In the genomic region with DNA sequence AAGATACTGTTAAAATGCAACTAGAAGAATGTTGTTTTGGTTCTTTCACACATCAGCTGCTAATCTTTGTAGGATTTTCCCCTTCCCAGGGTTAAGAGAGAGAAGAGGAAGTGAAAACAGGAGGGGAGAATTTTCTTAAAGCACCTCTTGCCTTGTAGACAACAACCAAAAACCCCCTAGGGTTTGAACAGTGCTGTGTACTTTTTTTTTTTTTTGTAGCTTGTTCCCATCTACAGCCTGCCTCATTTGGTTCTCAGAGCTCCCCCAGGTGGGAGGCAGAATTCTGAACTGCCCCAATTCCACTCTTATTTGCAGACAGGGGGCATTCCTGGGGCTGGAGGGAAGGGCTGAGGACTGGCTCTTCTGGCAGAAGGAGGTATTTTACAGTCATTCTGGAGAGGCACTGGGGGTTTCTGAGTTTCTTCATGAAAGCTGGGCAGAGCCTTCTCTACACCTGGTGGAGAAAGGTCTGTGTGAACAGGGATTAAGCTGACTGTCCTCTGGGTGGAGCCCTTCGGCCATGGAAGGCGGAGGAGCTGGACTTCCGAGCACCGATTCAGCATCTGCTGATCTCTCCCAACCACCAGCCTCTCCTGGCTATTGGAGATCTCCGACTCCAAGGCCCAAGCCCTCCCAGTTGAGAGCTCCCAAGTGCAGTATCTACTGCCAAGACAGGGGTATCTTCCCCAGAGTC, we compare ENCODE assay signal across 8 cellular contexts. TPM values are rescaled to one million over a fixed set of nuclear protein-coding genes. Genes with fewer than 3 reads are reported as not detected.
DNase-seq lines count a peak whose midpoint lies in the region; ATAC-seq, FAIRE-seq and TF ChIP-seq lines count a peak whose summit lies in the region.

No MANE protein-coding gene starts in this region.

- intact Hi-C loops in K562 (cut with micrococcal nuclease): loop anchor here (1.0 to 10.0 kb wide), 3 partner anchors 176 to 1047 kb away; no protein-coding TSS in a partner anchor
- intact Hi-C loops in kidney (cut with DNase I): loop anchor here (10.0 kb wide), 1 partner anchor 169 kb away; a partner anchor contains a TSS
- intact Hi-C loops in upper lobe of right lung (cut with DNase I): no loop called here

- H3K4me2 ChIP-seq in DND-41 (ENCODE audit: insufficient read depth, low read length): no peak overlapping the region
- H3K4me2 ChIP-seq in K562 (ENCODE audit: insufficient read depth, low read length): no peak overlapping the region

- no peak for TF ChIP-seq POLR2A in K562 (conservative IDR thresholded peaks at IDR 0.05)

- H3K4me3 ChIP-seq in DND-41 (ENCODE audit: low read depth in 1 of 2, low read length in 2 of 2): no peak overlapping the region
- no peak overlapping the region for H3K4me3 ChIP-seq in NT2/D1 (ENCODE audit: insufficient read length, low read depth)
- no peak overlapping the region for H3K4me3 ChIP-seq in K562
- no peak overlapping the region for H3K4me3 ChIP-seq in kidney (ENCODE audit: low read length in 2 of 2)
- H3K4me3 ChIP-seq in upper lobe of right lung: no peak overlapping the region

- DNase-seq in DND-41: no peak
- DNase-seq in GM19238 (ENCODE audit: insufficient read length, low spot score): peak; percentile 47
- DNase-seq in NT2/D1 (ENCODE audit: low read depth, low spot score): peak; percentile 30
- peak; percentile 52 to 75 (median 64) for DNase-seq in K562 (ENCODE audit: extremely low read depth in 1 of 4, low spot score in 3 of 4)
- peak; percentile 81 for DNase-seq in kidney
- no peak for DNase-seq in upper lobe of right lung
- DNase-seq in foreskin melanocyte: no peak

- no TSS peak for BruUV-seq in K562 (replicated peaks; lab: Mats Ljungman, UMichigan)

- H3K27me3 ChIP-seq in DND-41 (ENCODE audit: insufficient read depth, low read length, poor library complexity) (peaks cover 6% of the 10 kb centered on the region), NT2/D1 (ENCODE audit: insufficient read depth, insufficient read length) (no peaks in the 10 kb centered on the region), K562 (ENCODE audit: control insufficient read depth in 2 of 2, insufficient read depth in 2 of 2, low read length in 2 of 2) (peaks cover 11 to 55% of the 10 kb centered on the region in 2 experiments), upper lobe of right lung (no peaks in the 10 kb centered on the region)

- TF ChIP-seq RAD21 in K562 (CRISPR knock-in tag; conservative IDR thresholded peaks at IDR 0.05 in 1 of 2, IDR thresholded peaks at IDR 0.05 in 1 of 2): peak; percentile 56 to 82

- TF ChIP-seq CTCF in DND-41 (IDR thresholded peaks at IDR 0.05; ENCODE audit: borderline replicate concordance, extremely low read depth, low read length, poor library complexity, severe bottlenecking): peak; percentile 17
- TF ChIP-seq CTCF in K562 (IDR thresholded peaks at IDR 0.05 in 2 of 3, conservative IDR thresholded peaks at IDR 0.05 in 1 of 3; ENCODE audit: insufficient read depth in 2 of 3, low read depth in 1 of 3, low read length in 3 of 3): peak; percentile 80 to 83 (median 81)
- peak; percentile 65 for TF ChIP-seq CTCF in kidney (IDR thresholded peaks at IDR 0.05; ENCODE audit: borderline replicate concordance, extremely low read depth, insufficient read depth)
- TF ChIP-seq CTCF in upper lobe of right lung (IDR thresholded peaks at IDR 0.05): peak; percentile 35

- TF ChIP-seq EP300 in K562 (IDR thresholded peaks at IDR 0.05; ENCODE audit: low read length): no peak

- H2AFZ ChIP-seq in DND-41 (ENCODE audit: low read depth, low read length) (no peak overlapping the region), K562 (ENCODE audit: low read depth, low read length) (peak overlapping the region; percentile 23; the same call in 1 of the 2 replicates)

- no peaks in the 10 kb centered on the region for H3K9me3 ChIP-seq in DND-41 (ENCODE audit: insufficient read depth, low read length, severe bottlenecking)
- no peaks in the 10 kb centered on the region for H3K9me3 ChIP-seq in NT2/D1 (ENCODE audit: insufficient read depth, low read length)
- no peaks in the 10 kb centered on the region for H3K9me3 ChIP-seq in K562 (replicated peaks; ENCODE audit: control insufficient read depth, insufficient read depth, low read depth, low read length)
- no peaks in the 10 kb centered on the region for H3K9me3 ChIP-seq in kidney (ENCODE audit: control insufficient read depth in 1 of 2, low read length in 2 of 2)
- no peaks in the 10 kb centered on the region for H3K9me3 ChIP-seq in upper lobe of right lung

- WGBS in K562 (ENCODE audit: insufficient coverage, low coverage, missing lambda C conversion rate): 0% methylated on average over 5 of the region's 5 CpGs

- H4K20me1 ChIP-seq in DND-41 (ENCODE audit: insufficient read depth, low read length) (no peaks in the 10 kb centered on the region), K562 (replicated peaks; ENCODE audit: control insufficient read depth, insufficient read depth, low read length) (no peaks in the 10 kb centered on the region)

- H3K79me2 ChIP-seq in DND-41 (ENCODE audit: insufficient read depth, low read length): no peaks in the 10 kb centered on the region
- no peaks in the 10 kb centered on the region for H3K79me2 ChIP-seq in K562 (ENCODE audit: control insufficient read depth, insufficient read depth, low read length)

- no peak overlapping the region for H3K9ac ChIP-seq in DND-41 (ENCODE audit: low read depth, low read length)
- no peak overlapping the region for H3K9ac ChIP-seq in NT2/D1 (ENCODE audit: insufficient read length, low read depth)
- H3K9ac ChIP-seq in K562 (ENCODE audit: insufficient read depth in 1 of 2, low read depth in 2 of 2, low read length in 2 of 2): no peak overlapping the region
- H3K9ac ChIP-seq in kidney (ENCODE audit: low read length in 2 of 2): no peak overlapping the region

- H3K9me1 ChIP-seq in K562 (ENCODE audit: control insufficient read depth, insufficient read depth, low read length): no peaks in the 10 kb centered on the region

- no peak for ATAC-seq in DND-41 (ENCODE audit: insufficient read depth, low read depth)
- peak; percentile 71 for ATAC-seq in HG03097 (IDR thresholded peaks at IDR 0.05; ENCODE audit: low FRiP score, unreplicated experiment)
- ATAC-seq in K562: peak; percentile 92
- ATAC-seq in upper lobe of right lung: peak; percentile 59

- no peaks in the 10 kb centered on the region for H3K36me3 ChIP-seq in DND-41 (ENCODE audit: insufficient read depth, low read length)
- no peaks in the 10 kb centered on the region for H3K36me3 ChIP-seq in NT2/D1 (ENCODE audit: insufficient read depth, insufficient read length, low read length)
- H3K36me3 ChIP-seq in K562 (ENCODE audit: control insufficient read depth, insufficient read depth, low read length): no peaks in the 10 kb centered on the region
- H3K36me3 ChIP-seq in kidney (ENCODE audit: control insufficient read depth in 1 of 2, insufficient read depth in 2 of 2, low read length in 2 of 2): no peaks in the 10 kb centered on the region
- H3K36me3 ChIP-seq in upper lobe of right lung: no peaks in the 10 kb centered on the region

- CTCF ChIA-PET in K562 (lab: Yijun Ruan, JAX; ENCODE audit: low intra/inter-chr PET ratio): interaction anchor here (0.6 to 1.5 kb wide), 8 partner anchors 9 to 1051 kb away, joined by 3 to 7 read pairs (median 3); no protein-coding TSS in a partner anchor

- POLR2A ChIA-PET in K562 (lab: Yijun Ruan, JAX): interaction anchor here (1.2 to 3.5 kb wide), 3 partner anchors 11 to 203 kb away, joined by 4 to 19 read pairs (median 7); no protein-coding TSS in a partner anchor

- H3K27ac ChIP-seq in DND-41 (ENCODE audit: low read length) (no peak overlapping the region), K562 (ENCODE audit: extremely low read depth, low read depth, low read length) (no peak overlapping the region), kidney (ENCODE audit: low read depth in 2 of 2, low read length in 2 of 2) (peak overlapping the region in 1 of 2 donors; percentile 51), upper lobe of right lung (no peak overlapping the region)

- H3K4me1 ChIP-seq in DND-41 (ENCODE audit: insufficient read depth, low read length) (no peaks in the 10 kb centered on the region), NT2/D1 (ENCODE audit: insufficient read depth, insufficient read length) (peaks cover 6% of the 10 kb centered on the region), K562 (replicated peaks in 1 of 2; ENCODE audit: control insufficient read depth in 2 of 2, insufficient read depth in 2 of 2, low read length in 2 of 2) (no peaks in the 10 kb centered on the region), kidney (ENCODE audit: control insufficient read depth in 1 of 2, insufficient read depth in 1 of 2, low read depth in 1 of 2, low read length in 2 of 2) (peaks cover 4 to 18% of the 10 kb centered on the region in 2 donors), upper lobe of right lung (no peaks in the 10 kb centered on the region)

- in situ Hi-C loops in K562 (cut with MboI): loop anchor here (5.0 to 25.0 kb wide), 2 partner anchors 177 to 1047 kb away; no protein-coding TSS in a partner anchor

- FAIRE-seq in K562 (lab: Jason Lieb, UNC) (peak; percentile 91), kidney (lab: Jason Lieb, UNC) (no peak)

RNA-seq across cellular contexts. Expression of a gene that starts 32.2 kb away (rescaled TPM):
- total RNA-seq in K562 (2011; cell fraction: chromatin; rRNA removed; ENCODE audit: low replicate concordance): 27.6 and 117 TPM in 2 replicates
- total RNA-seq in K562 (2011; cell fraction: nucleolus; rRNA removed): 14.3 and 19.2 TPM in 2 replicates
- 46.3 and 110 TPM in 2 replicates for total RNA-seq in K562 (2011; cell fraction: nucleoplasm; rRNA removed)
- total RNA-seq in K562 (2014; rRNA removed): 104 and 106 TPM in 2 replicates
- total RNA-seq in K562 (2014; rRNA removed; fragmentation: Illumina TruSeq; extraction: Trizol): 114 and 120 TPM in 2 replicates
- total RNA-seq in K562 (2015; rRNA removed; fragmentation: Illumina TruSeq; extraction: Trizol): 117 and 126 TPM in 2 replicates
- total RNA-seq in K562 (2021): 91.2 and 95.0 TPM in 2 replicates
- 33.7 and 64.1 TPM in 2 replicates for polyA plus RNA-seq in K562 (2011; rRNA removed)
- 17.1 and 19.5 TPM in 2 replicates for polyA plus RNA-seq in K562 (2011; cell fraction: cytosol; rRNA removed)
- polyA plus RNA-seq in K562 (2011; cell fraction: nucleus; rRNA removed): 24.8 and 26.4 TPM in 2 replicates
- 104 and 119 TPM in 2 replicates for polyA plus RNA-seq in K562 (2012)
- 132 and 142 TPM in 2 replicates for polyA plus RNA-seq in K562 (2014; fragmentation: Illumina TruSeq; extraction: Trizol)
- 100 to 1,000 TPM; 115 to 135 TPM for polyA plus RNA-seq in K562 (2014; fragmentation: Nextera tagmentation; extraction: Ambion mirVana)
- polyA plus RNA-seq in K562 (2014; rRNA removed): 94.8 and 111 TPM in 2 replicates
- polyA minus RNA-seq in K562 (2011; rRNA and poly(A)+ RNA removed): 59.4 and 78.3 TPM in 2 replicates
- polyA minus RNA-seq in K562 (2011; cell fraction: cytosol; rRNA and poly(A)+ RNA removed): 16.4 and 25.9 TPM in 2 replicates
- 67.2 and 84.4 TPM in 2 replicates for polyA minus RNA-seq in K562 (2011; cell fraction: nucleus; rRNA and poly(A)+ RNA removed)
- 112 TPM for total RNA-seq in kidney
- 73.4 TPM for polyA plus RNA-seq in kidney (ENCODE audit: insufficient read depth, low read depth, low replicate concordance)
- total RNA-seq in upper lobe of right lung: 80.2 TPM

RNA-seq across cellular contexts. Expression of a gene that starts 49.5 kb away (rescaled TPM):
- total RNA-seq in K562 (2011; cell fraction: chromatin; rRNA removed; ENCODE audit: low replicate concordance): not detected in 2 replicates
- total RNA-seq in K562 (2011; cell fraction: nucleolus; rRNA removed): not detected in 2 replicates
- total RNA-seq in K562 (2011; cell fraction: nucleoplasm; rRNA removed): not detected in 2 replicates
- total RNA-seq in K562 (2014; rRNA removed) (not detected in 2 replicates), K562 (2014; rRNA removed; fragmentation: Illumina TruSeq; extraction: Trizol) (not detected in 2 replicates), K562 (2015; rRNA removed; fragmentation: Illumina TruSeq; extraction: Trizol) (0.08 TPM in 1 of 2 replicates, not detected in the other), K562 (2021) (0.04 TPM in 1 of 2 replicates, not detected in the other), kidney (6.6 TPM), upper lobe of right lung (1.3 TPM)
- polyA plus RNA-seq in K562 (2011; rRNA removed) (not detected in 2 replicates), K562 (2014; fragmentation: Illumina TruSeq; extraction: Trizol) (0.03 and 0.11 TPM in 2 replicates), K562 (2014; fragmentation: Nextera tagmentation; extraction: Ambion mirVana) (under 1 TPM; 0.06 to 0.11 TPM), K562 (2014; rRNA removed) (0.11 TPM in 1 of 2 replicates, not detected in the other), kidney (ENCODE audit: insufficient read depth, low read depth, low replicate concordance) (1.2 TPM)
- polyA plus RNA-seq in K562 (2011; cell fraction: cytosol; rRNA removed): not detected in 2 replicates
- polyA plus RNA-seq in K562 (2011; cell fraction: nucleus; rRNA removed): not detected in 2 replicates
- polyA plus RNA-seq in K562 (2012): 0.11 and 0.12 TPM in 2 replicates
- not detected in 2 replicates for polyA minus RNA-seq in K562 (2011; rRNA and poly(A)+ RNA removed)
- polyA minus RNA-seq in K562 (2011; cell fraction: cytosol; rRNA and poly(A)+ RNA removed): not detected in 2 replicates
- polyA minus RNA-seq in K562 (2011; cell fraction: nucleus; rRNA and poly(A)+ RNA removed): not detected in 2 replicates

RNA-seq across cellular contexts. Expression of a gene that starts 50.2 kb away (rescaled TPM):
- 0.62 and 2.8 TPM in 2 replicates for total RNA-seq in K562 (2011; cell fraction: chromatin; rRNA removed; ENCODE audit: low replicate concordance)
- 1.6 and 2.2 TPM in 2 replicates for total RNA-seq in K562 (2011; cell fraction: nucleolus; rRNA removed)
- 1.1 and 1.2 TPM in 2 replicates for total RNA-seq in K562 (2011; cell fraction: nucleoplasm; rRNA removed)
- total RNA-seq in K562 (2014; rRNA removed): 0.14 and 0.33 TPM in 2 replicates
- 0.13 and 0.22 TPM in 2 replicates for total RNA-seq in K562 (2014; rRNA removed; fragmentation: Illumina TruSeq; extraction: Trizol)
- 0.30 and 0.51 TPM in 2 replicates for total RNA-seq in K562 (2015; rRNA removed; fragmentation: Illumina TruSeq; extraction: Trizol)
- total RNA-seq in K562 (2021): 1.1 and 1.3 TPM in 2 replicates
- polyA plus RNA-seq in K562 (2011; rRNA removed): 0.46 and 1.4 TPM in 2 replicates
- polyA plus RNA-seq in K562 (2011; cell fraction: cytosol; rRNA removed): 0.83 and 6.2 TPM in 2 replicates
- 0.28 and 2.5 TPM in 2 replicates for polyA plus RNA-seq in K562 (2011; cell fraction: nucleus; rRNA removed)
- polyA plus RNA-seq in K562 (2012): 0.48 and 2.1 TPM in 2 replicates
- polyA plus RNA-seq in K562 (2014; fragmentation: Illumina TruSeq; extraction: Trizol): 0.48 and 0.73 TPM in 2 replicates
- polyA plus RNA-seq in K562 (2014; fragmentation: Nextera tagmentation; extraction: Ambion mirVana): 1 to 10 TPM in 1 of 2 experiments, under 1 TPM in 1; 0.58 to 1.0 TPM
- polyA plus RNA-seq in K562 (2014; rRNA removed): 0.32 and 0.56 TPM in 2 replicates
- polyA minus RNA-seq in K562 (2011; rRNA and poly(A)+ RNA removed): 1.1 and 4.7 TPM in 2 replicates
- 1.3 TPM in 1 of 2 replicates, not detected in the other for polyA minus RNA-seq in K562 (2011; cell fraction: cytosol; rRNA and poly(A)+ RNA removed)
- 0.67 and 1.5 TPM in 2 replicates for polyA minus RNA-seq in K562 (2011; cell fraction: nucleus; rRNA and poly(A)+ RNA removed)
- 7.1 TPM for total RNA-seq in kidney
- polyA plus RNA-seq in kidney (ENCODE audit: insufficient read depth, low read depth, low replicate concordance): 0.17 TPM
- 1.1 TPM for total RNA-seq in upper lobe of right lung

Comparison
In these comparisons a context has a peak if more than half of its experiments do, and no peak if none do; other contexts are left out.
1. DNase-seq: peak in GM19238 (single experiment), NT2/D1 (single experiment), K562 (4 of 4) and kidney (single experiment); none in DND-41 (single experiment), upper lobe of right lung (single experiment) and foreskin melanocyte (single experiment).
2. CTCF ChIP-seq: peak in every context shown above with its lines; median percentile 81 in K562; 65 in kidney; 35 in upper lobe of right lung; 17 in DND-41.